14 cellular contexts compared by ENCODE assay signal in the genomic region with DNA sequence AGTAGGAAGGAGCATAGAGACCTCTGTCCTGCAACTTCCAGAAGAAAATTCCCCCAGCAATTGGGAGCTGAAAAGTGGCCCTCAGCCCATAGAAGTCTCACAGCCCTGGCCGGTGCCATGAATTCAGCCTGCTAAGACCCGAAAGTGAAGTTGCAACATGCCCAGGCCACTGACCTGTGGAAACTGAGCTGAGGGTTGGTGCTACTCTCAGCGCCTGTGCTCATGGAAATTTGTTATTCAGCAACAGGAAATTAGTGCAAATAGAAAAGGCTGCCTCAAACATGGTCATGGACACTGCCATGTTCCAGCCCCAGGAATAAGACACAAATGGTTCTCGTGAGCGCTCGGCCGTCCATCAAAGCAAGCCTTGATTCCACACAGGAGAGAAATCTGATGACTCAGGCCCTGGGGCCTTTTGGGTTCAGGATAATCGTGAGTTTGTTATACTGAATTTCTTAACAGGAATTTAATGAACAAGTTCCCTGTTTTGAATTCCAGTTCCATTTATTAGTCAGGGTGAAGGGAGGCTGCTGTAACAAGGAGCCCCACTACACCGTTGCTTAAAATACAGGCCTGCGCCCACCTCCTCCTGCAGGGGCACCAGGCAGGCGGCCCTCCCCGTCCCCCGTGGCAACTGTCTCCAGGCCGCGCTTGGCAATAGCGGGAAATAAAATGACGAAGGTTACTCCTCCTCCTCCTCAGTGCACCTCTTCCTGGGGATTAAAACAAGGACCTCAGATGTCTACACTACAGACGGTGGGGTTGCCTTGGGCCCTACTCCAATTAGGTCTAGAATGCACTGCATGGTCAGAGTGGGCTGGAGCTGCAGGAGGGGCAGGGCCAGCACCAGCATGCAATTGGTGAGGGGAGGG.
"Had no signal": no experiment of that assay in that cellular context is flagged by ENCODE, and none has a peak within 500 bp of the region (broad histone marks: within the 10 kb centered on the region; RNA-seq: fewer than 3 reads in every experiment).

No MANE protein-coding gene starts in this region.

- ATAC-seq: stimulated activated naive B cell treated with anti-CD40 and anti-IgM and Interleukin-4, amounts not matched to agents 10 μg/mL and 1 μg/mL and 100 μg/mL, for 72 hours had no signal

- H3K36me3 ChIP-seq: thoracic aorta had no signal

- H3K9me3 ChIP-seq: mucosa of descending colon, thoracic aorta had no signal

- H3K4me3 ChIP-seq: mucosa of descending colon, smooth muscle cell, thoracic aorta had no signal

- DNase-seq: activated CD4-positive, alpha-beta T cell treated with anti-CD3 and anti-CD28 coated beads for 1 hour; activated gamma-delta T cell treated with Interleukin-2 at 50 U/mL for 16 hours; activated T-cell treated with anti-CD3 and anti-CD28 coated beads, Interleukin-2, amount 50 U/mL, for 1 hour; anterior cingulate cortex; effector memory CD4-positive, alpha-beta T cell; glutamatergic neuron; hippocampal formation; nucleus accumbens; stimulated activated CD4-positive, alpha-beta T cell treated with anti-CD3 and anti-CD28 coated beads, Interleukin-15, amount 100 ng/mL, for 24 hours; stimulated activated naive B cell treated with anti-CD40 and anti-IgM and Interleukin-4, amounts not matched to agents 10 μg/mL and 1 μg/mL and 100 μg/mL, for 72 hours; T-helper 9 cell had no signal

- H3K27ac ChIP-seq: thoracic aorta had no signal
